In the genomic region with DNA sequence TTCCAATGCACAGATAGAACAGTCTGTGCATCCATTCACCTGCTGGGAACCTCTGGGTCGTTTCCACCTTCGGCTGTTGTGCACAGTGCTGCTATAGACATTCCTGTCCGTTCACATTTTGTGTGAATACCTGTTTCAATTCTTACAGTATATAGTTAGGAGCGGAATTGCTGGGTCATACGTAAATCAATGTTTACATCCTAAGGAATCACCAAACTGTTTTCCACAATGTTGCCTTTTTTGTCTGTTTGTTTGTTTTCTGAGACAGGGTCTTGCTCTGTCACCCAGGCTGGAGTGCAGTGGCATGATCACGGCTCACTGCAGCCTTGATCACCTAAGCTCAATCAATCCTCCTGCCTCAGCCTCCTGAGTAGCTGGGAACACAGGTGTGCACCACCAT, we compare ENCODE assay signal across 7 cellular contexts.
"Had no signal": no experiment of that assay in that cellular context is flagged by ENCODE, and none has a peak within 500 bp of the region (broad histone marks: within the 10 kb centered on the region; RNA-seq: fewer than 3 reads in every experiment).

No MANE protein-coding gene starts in this region.

- H3K27me3 Mint-ChIP-seq: IgD-negative memory B cell had no signal

- ATAC-seq: GM23338, HepG2 had no signal

- H3K27ac Mint-ChIP-seq: HFFc6, IgD-negative memory B cell had no signal

- H3K4me3 Mint-ChIP-seq: GM23338, H9, HFFc6, IgD-negative memory B cell had no signal

- DNase-seq: H9, HCEC 1CT, HFFc6 had no signal

- H3K27ac ChIP-seq: HL-60 had no signal

- H3K9me3 Mint-ChIP-seq: GM23338, H9, HFFc6, IgD-negative memory B cell had no signal

- H3K4me3 ChIP-seq: GM23338 had no signal
